ENCODE assay signal across 1 cellular context in the genomic region with DNA sequence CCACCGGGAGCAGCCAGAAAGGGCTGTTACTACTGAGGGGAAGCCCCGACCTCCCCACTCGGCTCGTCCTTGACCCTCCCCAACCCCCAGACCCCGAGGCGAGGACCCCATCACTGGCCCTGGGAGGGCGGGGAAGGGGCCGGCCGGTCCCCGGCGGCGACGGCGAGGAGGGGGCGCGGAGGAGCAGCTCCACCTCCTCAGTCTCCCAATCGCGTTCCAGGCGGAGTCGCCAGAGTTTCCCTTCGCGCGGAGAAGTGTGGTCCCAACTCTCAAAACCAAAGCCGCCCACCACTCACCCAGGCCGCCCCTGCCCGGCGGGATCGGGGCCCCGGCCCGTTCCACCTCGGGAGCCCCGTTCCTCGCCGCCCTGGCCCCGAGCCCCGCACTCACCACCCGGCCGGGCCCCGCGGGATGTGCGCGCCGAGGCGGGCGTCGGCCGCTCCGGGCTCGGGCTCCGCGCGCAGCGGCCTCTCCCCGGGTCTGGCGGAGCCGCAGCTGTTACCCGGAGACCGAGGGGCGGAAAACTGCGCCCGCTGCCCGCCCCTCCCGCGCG.
A peak's percentile ranks its signal among the peaks of the same experiment; 100 is the strongest.
TF ChIP-seq lines count a peak whose summit lies in the region.

No MANE protein-coding gene starts in this region.

TF ChIP-seq in HEK293, 187 proteins besides CTCF, POLR2A, EP300 and RAD21 (continued from another document):
- TF ChIP-seq, protein P1, sequence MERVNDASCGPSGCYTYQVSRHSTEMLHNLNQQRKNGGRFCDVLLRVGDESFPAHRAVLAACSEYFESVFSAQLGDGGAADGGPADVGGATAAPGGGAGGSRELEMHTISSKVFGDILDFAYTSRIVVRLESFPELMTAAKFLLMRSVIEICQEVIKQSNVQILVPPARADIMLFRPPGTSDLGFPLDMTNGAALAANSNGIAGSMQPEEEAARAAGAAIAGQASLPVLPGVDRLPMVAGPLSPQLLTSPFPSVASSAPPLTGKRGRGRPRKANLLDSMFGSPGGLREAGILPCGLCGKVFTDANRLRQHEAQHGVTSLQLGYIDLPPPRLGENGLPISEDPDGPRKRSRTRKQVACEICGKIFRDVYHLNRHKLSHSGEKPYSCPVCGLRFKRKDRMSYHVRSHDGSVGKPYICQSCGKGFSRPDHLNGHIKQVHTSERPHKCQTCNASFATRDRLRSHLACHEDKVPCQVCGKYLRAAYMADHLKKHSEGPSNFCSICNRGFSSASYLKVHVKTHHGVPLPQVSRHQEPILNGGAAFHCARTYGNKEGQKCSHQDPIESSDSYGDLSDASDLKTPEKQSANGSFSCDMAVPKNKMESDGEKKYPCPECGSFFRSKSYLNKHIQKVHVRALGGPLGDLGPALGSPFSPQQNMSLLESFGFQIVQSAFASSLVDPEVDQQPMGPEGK (tag by site-specific recombination; IDR thresholded peaks at IDR 0.05): 0 out of 2 replicates have a peak, but pooled peaks have one; percentile 40
